ENCODE assay signal across 8 cellular contexts in the genomic region with DNA sequence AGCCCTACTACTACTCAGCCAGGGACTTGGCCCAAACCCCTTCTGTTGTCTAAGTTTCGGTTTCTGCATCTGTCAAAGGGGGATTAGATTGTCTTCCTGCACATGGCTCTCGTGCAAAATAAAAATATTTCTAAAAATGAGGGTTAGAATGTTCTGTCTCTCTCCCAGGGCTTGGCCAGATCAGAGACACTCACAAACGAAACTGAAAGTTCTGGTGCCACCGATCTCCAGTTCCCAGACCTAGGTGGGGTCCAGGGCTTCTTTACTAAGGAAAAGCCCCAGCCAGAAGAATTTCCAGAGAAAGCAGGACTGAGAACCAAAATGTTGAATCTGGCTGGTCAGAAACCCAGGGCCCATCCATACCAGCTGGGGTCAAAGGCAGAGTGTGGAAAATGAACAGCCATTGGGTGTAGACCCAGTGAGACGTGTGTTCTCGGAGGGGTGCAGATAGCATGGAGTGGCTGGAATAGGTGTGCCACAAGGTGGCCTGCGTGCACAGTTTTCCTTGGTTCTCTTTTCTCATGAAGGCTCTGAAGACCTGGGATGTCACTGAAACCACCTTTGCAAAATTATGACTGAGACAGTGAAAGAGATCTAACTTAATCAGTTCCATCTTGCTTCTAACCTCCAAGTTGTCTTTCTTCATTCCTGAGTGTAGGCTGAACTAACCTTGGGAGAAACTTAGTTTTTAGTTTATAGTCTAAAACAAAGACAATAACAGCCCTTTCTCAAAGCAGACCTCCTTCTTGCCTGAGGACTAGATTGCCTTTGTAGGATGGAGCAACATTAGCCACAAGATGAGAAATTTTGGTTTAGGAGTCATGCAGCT. TPM values are rescaled to one million over a fixed set of nuclear protein-coding genes. Genes with fewer than 3 reads are reported as not detected.
A peak's percentile ranks its signal among the peaks of the same experiment; 100 is the strongest.
DNase-seq lines count a peak whose midpoint lies in the region; ATAC-seq, FAIRE-seq and TF ChIP-seq lines count a peak whose summit lies in the region.

No MANE protein-coding gene starts in this region.

- CTCF ChIA-PET in MCF 10A (lab: Yijun Ruan, JAX), result interaction anchor here (0.6 to 1.3 kb wide), 4 partner anchors 10 to 381 kb away, joined by 3 to 4 read pairs (median 3); no protein-coding TSS in a partner anchor

- POLR2A ChIA-PET in MCF 10A (lab: Yijun Ruan, JAX), result interaction anchor here (0.6 to 2.0 kb wide), 8 partner anchors 11 to 68 kb away, joined by 3 to 9 read pairs (median 6); a partner anchor contains a TSS

- in situ Hi-C loops in T47D (cut with HindIII; ENCODE audit: low pct_unique_long_range_greater_than_20kb, low sequenced_read_pairs), result no loop called here

- H3K27me3 ChIP-seq in upper lobe of right lung (no peaks in the 10 kb centered on the region), testis (no peaks in the 10 kb centered on the region)

- H3K4me1 ChIP-seq in upper lobe of right lung, result peaks cover 10% of the 10 kb centered on the region
- H3K4me1 ChIP-seq in testis, result no peaks in the 10 kb centered on the region

- FAIRE-seq in frontal cortex (lab: Jason Lieb, UNC), result no peak

- H3K4me3 ChIP-seq in upper lobe of right lung, result peak overlapping the region; percentile 49
- peak overlapping the region in 1 of 2 donors; percentile 24 for H3K4me3 ChIP-seq in testis

- ATAC-seq in upper lobe of right lung, result no peak

- H3K27me3 Mint-ChIP-seq in MCF 10A (ENCODE audit: insufficient read depth, unreplicated experiment) (no peaks in the 10 kb centered on the region), glutamatergic neuron (ENCODE audit: unreplicated experiment) (peaks cover 15% of the 10 kb centered on the region)

- no peak overlapping the region for H3K27ac Mint-ChIP-seq in MCF 10A (ENCODE audit: low read depth, unreplicated experiment)
- no peak overlapping the region for H3K27ac Mint-ChIP-seq in glutamatergic neuron (ENCODE audit: unreplicated experiment)

- TF ChIP-seq CTCF in MCF 10A (IDR thresholded peaks at IDR 0.05; ENCODE audit: unreplicated experiment) (no peak), upper lobe of right lung (IDR thresholded peaks at IDR 0.05) (peak; percentile 12), testis (IDR thresholded peaks at IDR 0.05) (peak in 1 of 3 experiments; percentile 3), glutamatergic neuron (IDR thresholded peaks at IDR 0.05; ENCODE audit: partially characterized antibody, unreplicated experiment) (no peak)

- peaks cover 20% of the 10 kb centered on the region for H3K4me1 Mint-ChIP-seq in MCF 10A (ENCODE audit: insufficient read depth, unreplicated experiment)
- no peaks in the 10 kb centered on the region for H3K4me1 Mint-ChIP-seq in glutamatergic neuron (ENCODE audit: low read depth, unreplicated experiment)

- peak; percentile 68 to 84 for DNase-seq in T47D (ENCODE audit: low read depth in 1 of 2, low spot score in 1 of 2)
- no peak for DNase-seq in MCF 10A (ENCODE audit: unreplicated experiment)
- DNase-seq in SKM-1 (lab: John Stamatoyannopoulos, UW; ENCODE audit: unreplicated experiment), result peak; percentile 57
- peak; percentile 24 to 39 for DNase-seq in frontal cortex (ENCODE audit: low spot score in 2 of 2)
- peak; percentile 26 for DNase-seq in upper lobe of right lung
- DNase-seq in testis, result no peak
- DNase-seq in DMS79 (lab: John Stamatoyannopoulos, UW), result no peak
- no peak for DNase-seq in glutamatergic neuron

- no peaks in the 10 kb centered on the region for H3K36me3 Mint-ChIP-seq in MCF 10A (ENCODE audit: insufficient read depth, unreplicated experiment)
- H3K36me3 Mint-ChIP-seq in glutamatergic neuron (ENCODE audit: unreplicated experiment), result no peaks in the 10 kb centered on the region

- WGBS in testis, 2 donors, result 37 to 47% methylated on average over 7 of the region's 7 CpGs

- no peaks in the 10 kb centered on the region for H3K36me3 ChIP-seq in upper lobe of right lung
- no peaks in the 10 kb centered on the region for H3K36me3 ChIP-seq in testis (ENCODE audit: low read depth, missing control alignments)

- BruUV-seq in MCF 10A (replicated peaks; lab: Mats Ljungman, UMichigan), result no TSS peak

- no peak overlapping the region for H3K4me3 Mint-ChIP-seq in MCF 10A (ENCODE audit: unreplicated experiment)
- H3K4me3 Mint-ChIP-seq in glutamatergic neuron (ENCODE audit: unreplicated experiment), result no peak overlapping the region

- H3K27ac ChIP-seq in upper lobe of right lung (peak overlapping the region; percentile 81), testis (peak overlapping the region in 1 of 2 donors; percentile 80)

- intact Hi-C loops in MCF 10A (cut with micrococcal nuclease) (no loop called here), upper lobe of right lung (cut with DNase I) (no loop called here), testis (cut with DNase I; ENCODE audit: low total_unique reads) (no loop called here)

- H3K9me3 Mint-ChIP-seq in MCF 10A (ENCODE audit: unreplicated experiment) (no peaks in the 10 kb centered on the region), glutamatergic neuron (ENCODE audit: unreplicated experiment) (no peaks in the 10 kb centered on the region)

- TF ChIP-seq POLR2A in testis (IDR thresholded peaks at IDR 0.05), result no peak

- H3K9me3 ChIP-seq in upper lobe of right lung (no peaks in the 10 kb centered on the region), testis (no peaks in the 10 kb centered on the region)

RNA-seq across cellular contexts. Expression of a gene that starts 2.2 kb away (rescaled TPM):
- total RNA-seq in MCF 10A (2022) (not detected in 2 replicates), frontal cortex (not detected), upper lobe of right lung (not detected), testis (not detected), glutamatergic neuron (ENCODE audit: unreplicated experiment) (not detected)
- polyA plus RNA-seq in testis (ENCODE audit: insufficient read depth, low read depth, low replicate concordance), result 0.34 TPM

RNA-seq across cellular contexts. Expression of a gene that starts 4.4 kb away (rescaled TPM):
- not detected in 2 replicates for total RNA-seq in MCF 10A (2022)
- not detected for total RNA-seq in frontal cortex
- 5.2 TPM for total RNA-seq in upper lobe of right lung
- under 1 TPM; 0.31 to 0.94 TPM for total RNA-seq in testis
- polyA plus RNA-seq in testis (ENCODE audit: insufficient read depth, low read depth, low replicate concordance), result 6.0 TPM
- not detected for total RNA-seq in glutamatergic neuron (ENCODE audit: unreplicated experiment)

RNA-seq across cellular contexts. Expression of a gene that starts 9.6 kb away (rescaled TPM):
- 2.3 and 3.1 TPM in 2 replicates for total RNA-seq in MCF 10A (2022)
- total RNA-seq in frontal cortex, result under 0.01 TPM
- 1.9 TPM for total RNA-seq in upper lobe of right lung
- total RNA-seq in testis, result 1 to 10 TPM; 2.7 to 3.6 TPM
- polyA plus RNA-seq in testis (ENCODE audit: insufficient read depth, low read depth, low replicate concordance), result 1.5 TPM
- total RNA-seq in glutamatergic neuron (ENCODE audit: unreplicated experiment), result 1.3 TPM

RNA-seq across cellular contexts. Expression of a gene that starts 18.6 kb away (rescaled TPM):
- 9.8 and 11.6 TPM in 2 replicates for total RNA-seq in MCF 10A (2022)
- total RNA-seq in frontal cortex, result 1.6 TPM
- 4.5 TPM for total RNA-seq in upper lobe of right lung
- 10 to 100 TPM; 45.2 to 94.6 TPM for total RNA-seq in testis
- polyA plus RNA-seq in testis (ENCODE audit: insufficient read depth, low read depth, low replicate concordance), result 185 TPM
- 6.2 TPM for total RNA-seq in glutamatergic neuron (ENCODE audit: unreplicated experiment)

RNA-seq across cellular contexts. Expression of a gene that starts 43.6 kb away (rescaled TPM):
- total RNA-seq in MCF 10A (2022), result 104 and 108 TPM in 2 replicates
- 113 TPM for total RNA-seq in frontal cortex
- total RNA-seq in upper lobe of right lung, result 70.0 TPM
- 100 to 1,000 TPM; 142 to 150 TPM for total RNA-seq in testis
- polyA plus RNA-seq in testis (ENCODE audit: insufficient read depth, low read depth, low replicate concordance), result 297 TPM
- 128 TPM for total RNA-seq in glutamatergic neuron (ENCODE audit: unreplicated experiment)

Comparison
In these comparisons a context has a peak if more than half of its experiments do, and no peak if none do; other contexts are left out.
1. DNase-seq: peak in T47D (2 of 2), SKM-1 (single experiment), frontal cortex (2 of 2) and upper lobe of right lung (single experiment); none in MCF 10A (single experiment), testis (single experiment), DMS79 (single experiment) and glutamatergic neuron (single experiment).